Comparison of ENCODE assay signal across 13 cellular contexts in genomic region chr1:156708245-156708661, GRCh38. TPM values are rescaled to one million over a fixed set of nuclear protein-coding genes. Genes with fewer than 3 reads are reported as not detected.
DNase-seq lines count a peak whose midpoint lies in the region; TF ChIP-seq lines count a peak whose summit lies in the region.
"Had no signal": no experiment of that assay in that cellular context is flagged by ENCODE, and none has a peak within 500 bp of the region (broad histone marks: within the 10 kb centered on the region; RNA-seq: fewer than 3 reads in every experiment).

No MANE protein-coding gene starts in this region.

- no peak for TF ChIP-seq EP300 in transverse colon (IDR thresholded peaks at IDR 0.05; ENCODE audit: low read depth)

- peaks cover 93% of the 10 kb centered on the region for H3K4me1 Mint-ChIP-seq in chondrocyte (ENCODE audit: low read depth)

- H3K9me3 ChIP-seq in transverse colon: no peaks in the 10 kb centered on the region
- H3K9me3 ChIP-seq: Peyer's patch had no signal

- H3K4me3 ChIP-seq in HFF-Myc (replicated peaks; ENCODE audit: low read depth, low read length) (peak overlapping the region; percentile 12; the same call in 1 of the 2 replicates), transverse colon (no peak overlapping the region)
- H3K4me3 ChIP-seq: Peyer's patch had no signal

- intact Hi-C loops in transverse colon (cut with DNase I; ENCODE audit: low total_unique reads): no loop called here

- H3K27me3 Mint-ChIP-seq in chondrocyte (ENCODE audit: low read depth): no peaks in the 10 kb centered on the region

- no peak for TF ChIP-seq POLR2A in transverse colon (IDR thresholded peaks at IDR 0.05)

- no peaks in the 10 kb centered on the region for H3K36me3 Mint-ChIP-seq in chondrocyte (ENCODE audit: low read depth)

- H3K4me3 Mint-ChIP-seq in chondrocyte (ENCODE audit: unreplicated experiment): no peak overlapping the region
- H3K4me3 Mint-ChIP-seq: T-helper 1 cell treated with Interleukin-12 subunit alpha and Interleukin-12 subunit beta and Interleukin-4 antibody, amounts not matched to agents 30 μg/mL and 1 μg/mL, for 36 hours had no signal

- in situ Hi-C loops in transverse colon (cut with MboI; ENCODE audit: low pct_ligation_motif_present in 1 of 4, low pct_unique_long_range_greater_than_20kb in 1 of 4, low sequenced_read_pairs in 3 of 4): loop anchor here in 1 of 4 donors (10.0 kb wide), 1 partner anchor 157 kb away; the partner anchor contains the start of gene NTRK1

- 57 to 59% methylated on average over 2 to 4 of the region's 4 CpGs for WGBS in transverse colon (ENCODE audit: low coverage in 1 of 2), 2 donors

- peaks cover 26% of the 10 kb centered on the region for H3K27me3 ChIP-seq in transverse colon
- H3K27me3 ChIP-seq: Peyer's patch had no signal

- no peaks in the 10 kb centered on the region for H3K36me3 ChIP-seq in transverse colon
- H3K36me3 ChIP-seq: Peyer's patch had no signal

- H3K4me1 ChIP-seq in transverse colon: peaks cover 31 to 56% (median 41%) of the 10 kb centered on the region in 4 donors

- DNase-seq in HFF-Myc (ENCODE audit: extremely low read depth, low read depth) (no peak), chondrocyte (ENCODE audit: low spot score) (no peak), left kidney (ENCODE audit: low read depth, low spot score) (peak; percentile 56), transverse colon (no peak), activated T-cell treated with anti-CD3 and anti-CD28 coated beads for 4 hours (no peak), NOMO-1 treated with DMSO at 0.1 percent for 48 hours (lab: John Stamatoyannopoulos, UW; ENCODE audit: unreplicated experiment) (no peak), cerebellum (ENCODE audit: low spot score) (no peak)
- DNase-seq: activated CD4-positive, alpha-beta T cell treated with anti-CD3 and anti-CD28 coated beads for 48 hours; NCI-H1105 treated with DMSO at 0.1 percent for 48 hours; NCI-H446; Peyer's patch had no signal

- peak overlapping the region in 3 of 4 donors; percentile 8 to 75 (median 29) for H3K27ac ChIP-seq in transverse colon
- H3K27ac ChIP-seq: Peyer's patch had no signal

- TF ChIP-seq CTCF in HFF-Myc (IDR thresholded peaks at IDR 0.05; ENCODE audit: low read depth, low read length, missing control alignments) (no peak), chondrocyte (IDR thresholded peaks at IDR 0.05) (no peak), transverse colon (IDR thresholded peaks at IDR 0.05) (no peak)

- H3K27ac Mint-ChIP-seq in chondrocyte (ENCODE audit: unreplicated experiment): peak overlapping the region; percentile 45
- H3K27ac Mint-ChIP-seq: T-helper 1 cell treated with Interleukin-12 subunit alpha and Interleukin-12 subunit beta and Interleukin-4 antibody, amounts not matched to agents 30 μg/mL and 1 μg/mL, for 36 hours had no signal

- no peaks in the 10 kb centered on the region for H3K9me3 Mint-ChIP-seq in chondrocyte (ENCODE audit: low read depth)
- H3K9me3 Mint-ChIP-seq: T-helper 1 cell treated with Interleukin-12 subunit alpha and Interleukin-12 subunit beta and Interleukin-4 antibody, amounts not matched to agents 30 μg/mL and 1 μg/mL, for 36 hours had no signal

RNA-seq across cellular contexts. Expression of gene CRABP2, which starts 2.9 kb away (rescaled TPM):
- total RNA-seq in chondrocyte: 88.7 to 193 TPM (median 93.5 TPM) in 3 replicates
- total RNA-seq in transverse colon: 1 to 10 TPM in 1 of 4 donors, under 1 TPM in 1, not detected in 2; 0.79 to 1.9 TPM
- 9.6 TPM for total RNA-seq in cerebellum

RNA-seq across cellular contexts. Expression of gene METTL25B, which starts 20.0 kb away (rescaled TPM):
- 11.4 to 17.1 TPM (median 14.1 TPM) in 3 replicates for total RNA-seq in chondrocyte
- total RNA-seq in transverse colon: 10 to 100 TPM; 37.4 to 40.8 (median 39.0) TPM
- total RNA-seq in cerebellum: 7.9 TPM

RNA-seq across cellular contexts. Expression of gene ISG20L2, which starts 20.3 kb away (rescaled TPM):
- total RNA-seq in chondrocyte (22.3 to 45.7 TPM (median 23.7 TPM) in 3 replicates), transverse colon (10 to 100 TPM; 25.8 to 61.7 (median 33.1) TPM), cerebellum (12.0 TPM)

RNA-seq across cellular contexts. Expression of gene NES, which starts 31.0 kb away (rescaled TPM):
- total RNA-seq in chondrocyte (6.0 to 11.6 TPM (median 6.9 TPM) in 3 replicates), transverse colon (10 to 100 TPM in 1 of 4 donors, 1 to 10 TPM in 3; 3.3 to 15.5 (median 5.5) TPM), cerebellum (45.5 TPM)
- total RNA-seq: mononuclear cell had no signal

RNA-seq across cellular contexts. Expression of gene MRPL24, which starts 32.6 kb away (rescaled TPM):
- total RNA-seq in chondrocyte (38.6 to 58.3 TPM (median 40.3 TPM) in 3 replicates), transverse colon (10 to 100 TPM in 3 of 4 donors, 1 to 10 TPM in 1; 6.8 to 44.9 (median 37.1) TPM), cerebellum (13.8 TPM)
